ENCODE assay signal across 22 cellular contexts in genomic region chr6:16544521-16544920, GRCh38.
DNase-seq lines count a peak whose midpoint lies in the region; ATAC-seq and TF ChIP-seq lines count a peak whose summit lies in the region.
"Had no signal": no experiment of that assay in that cellular context is flagged by ENCODE, and none has a peak within 500 bp of the region (broad histone marks: within the 10 kb centered on the region; RNA-seq: fewer than 3 reads in every experiment).

No MANE protein-coding gene starts in this region.

- no peak for ATAC-seq in activated T-helper 17 cell treated with anti-CD3 and anti-CD28 coated beads, Interleukin-2, amount 50 U/mL, for 72 hours (replicated peaks)
- ATAC-seq: activated CD8-positive, alpha-beta T cell treated with anti-CD3 and anti-CD28 coated beads for 36 hours; Panc1 had no signal

- DNase-seq in coronary artery (ENCODE audit: low spot score) (no peak), nephron progenitor cell (no peak), substantia nigra (lab: John Stamatoyannopoulos, UW) (no peak), NCI-H226 (no peak), GM19240 (ENCODE audit: insufficient read length, low spot score) (no peak)
- DNase-seq in activated CD4-positive, alpha-beta T cell treated with anti-CD3 and anti-CD28 coated beads, Interleukin-2, amount 50 U/mL, for 1 hour, result no peak
- DNase-seq: activated B cell treated with CpG ODN at 0.5 μM for 24 hours; activated CD8-positive, alpha-beta T cell treated with anti-CD3 and anti-CD28 coated beads for 36 hours; activated naive CD4-positive, alpha-beta T cell treated with anti-CD3 and anti-CD28 coated beads, Interleukin-2, amount 50 U/mL, for 16 hours; activated T-cell treated with anti-CD3 and anti-CD28 coated beads, Interleukin-2, amount 50 U/mL, for 1 hour; GM23248; naive B cell; NCI-H2029 treated with DMSO at 0.1 percent for 48 hours; stimulated activated CD4-positive, alpha-beta T cell treated with anti-CD3 and anti-CD28 coated beads, Interleukin-12 subunit alpha, Interleukin-12 subunit beta, amount 100 ng/mL, for 4 hours; stimulated activated CD8-positive, alpha-beta memory T cell treated with anti-CD3 and anti-CD28 coated beads, Interleukin-4, amount 100 ng/mL, for 48 hours; testis had no signal

- H3K27ac Mint-ChIP-seq in activated T-helper 17 cell treated with anti-CD3 and anti-CD28 coated beads, Interleukin-2, amount 50 U/mL, for 72 hours, result no peak overlapping the region
- H3K27ac Mint-ChIP-seq in nephron progenitor cell, result peak overlapping the region; percentile 96
- H3K27ac Mint-ChIP-seq: activated B cell treated with CpG ODN at 0.5 μM for 24 hours; activated CD8-positive, alpha-beta T cell treated with anti-CD3 and anti-CD28 coated beads for 36 hours; naive B cell; T-helper 2 cell treated with Interferon-gamma antibody and Interleukin-4, amounts not matched to agents 5 μg/mL and 100 μg/mL, for 36 hours had no signal

- H3K4me3 Mint-ChIP-seq in activated T-helper 17 cell treated with anti-CD3 and anti-CD28 coated beads, Interleukin-2, amount 50 U/mL, for 72 hours, result peak overlapping the region; percentile 8
- peak overlapping the region; percentile 10 for H3K4me3 Mint-ChIP-seq in nephron progenitor cell
- H3K4me3 Mint-ChIP-seq: activated B cell treated with CpG ODN at 0.5 μM for 24 hours; activated CD8-positive, alpha-beta T cell treated with anti-CD3 and anti-CD28 coated beads for 36 hours; naive B cell; T-helper 2 cell treated with Interferon-gamma antibody and Interleukin-4, amounts not matched to agents 5 μg/mL and 100 μg/mL, for 36 hours had no signal

- H3K4me3 ChIP-seq in coronary artery, result peak overlapping the region; percentile 22
- H3K4me3 ChIP-seq: esophagus muscularis mucosa, GM23248, prostate gland, testis had no signal

- no peaks in the 10 kb centered on the region for H3K9me3 Mint-ChIP-seq in activated T-helper 17 cell treated with anti-CD3 and anti-CD28 coated beads, Interleukin-2, amount 50 U/mL, for 72 hours
- H3K9me3 Mint-ChIP-seq in nephron progenitor cell, result no peaks in the 10 kb centered on the region
- H3K9me3 Mint-ChIP-seq: activated B cell treated with CpG ODN at 0.5 μM for 24 hours; activated CD8-positive, alpha-beta T cell treated with anti-CD3 and anti-CD28 coated beads for 36 hours; T-helper 2 cell treated with Interferon-gamma antibody and Interleukin-4, amounts not matched to agents 5 μg/mL and 100 μg/mL, for 36 hours had no signal

- peak overlapping the region; percentile 65 to 85 for H3K27ac ChIP-seq in coronary artery
- H3K27ac ChIP-seq in substantia nigra (ENCODE audit: low read depth, low read length, poor library complexity, severe bottlenecking), result peak overlapping the region; percentile 40
- H3K27ac ChIP-seq: GM23248, KMS-11 had no signal

- H3K27me3 Mint-ChIP-seq in activated T-helper 17 cell treated with anti-CD3 and anti-CD28 coated beads, Interleukin-2, amount 50 U/mL, for 72 hours, result no peaks in the 10 kb centered on the region
- peaks cover 5% of the 10 kb centered on the region for H3K27me3 Mint-ChIP-seq in nephron progenitor cell (ENCODE audit: low read depth, poor library complexity)
- H3K27me3 Mint-ChIP-seq: activated B cell treated with CpG ODN at 0.5 μM for 24 hours; activated CD8-positive, alpha-beta T cell treated with anti-CD3 and anti-CD28 coated beads for 36 hours had no signal

- TF ChIP-seq CTCF in coronary artery (IDR thresholded peaks at IDR 0.05) (no peak), nephron progenitor cell (IDR thresholded peaks at IDR 0.05) (no peak)

- H3K4me1 Mint-ChIP-seq in activated T-helper 17 cell treated with anti-CD3 and anti-CD28 coated beads, Interleukin-2, amount 50 U/mL, for 72 hours, result peaks cover 24% of the 10 kb centered on the region
- peaks cover 45% of the 10 kb centered on the region for H3K4me1 Mint-ChIP-seq in nephron progenitor cell
- H3K4me1 Mint-ChIP-seq: naive B cell had no signal

- H3K36me3 Mint-ChIP-seq in activated T-helper 17 cell treated with anti-CD3 and anti-CD28 coated beads, Interleukin-2, amount 50 U/mL, for 72 hours (ENCODE audit: low read depth), result peaks cover 46% of the 10 kb centered on the region
- H3K36me3 Mint-ChIP-seq in nephron progenitor cell (ENCODE audit: low read depth), result no peaks in the 10 kb centered on the region
- H3K36me3 Mint-ChIP-seq: naive B cell had no signal
